Comparison of ENCODE assay signal across 1 cellular context in genomic region chr9:101028346-101029299, GRCh38.
TF ChIP-seq lines count a peak whose summit lies in the region.

Gene PLPPR1 (plus strand): TSS chr9:101028727.

TF ChIP-seq in HepG2, 621 proteins besides CTCF, POLR2A, EP300 and RAD21 (continued from another document and continues in another):
- TF ChIP-seq, protein P1, sequence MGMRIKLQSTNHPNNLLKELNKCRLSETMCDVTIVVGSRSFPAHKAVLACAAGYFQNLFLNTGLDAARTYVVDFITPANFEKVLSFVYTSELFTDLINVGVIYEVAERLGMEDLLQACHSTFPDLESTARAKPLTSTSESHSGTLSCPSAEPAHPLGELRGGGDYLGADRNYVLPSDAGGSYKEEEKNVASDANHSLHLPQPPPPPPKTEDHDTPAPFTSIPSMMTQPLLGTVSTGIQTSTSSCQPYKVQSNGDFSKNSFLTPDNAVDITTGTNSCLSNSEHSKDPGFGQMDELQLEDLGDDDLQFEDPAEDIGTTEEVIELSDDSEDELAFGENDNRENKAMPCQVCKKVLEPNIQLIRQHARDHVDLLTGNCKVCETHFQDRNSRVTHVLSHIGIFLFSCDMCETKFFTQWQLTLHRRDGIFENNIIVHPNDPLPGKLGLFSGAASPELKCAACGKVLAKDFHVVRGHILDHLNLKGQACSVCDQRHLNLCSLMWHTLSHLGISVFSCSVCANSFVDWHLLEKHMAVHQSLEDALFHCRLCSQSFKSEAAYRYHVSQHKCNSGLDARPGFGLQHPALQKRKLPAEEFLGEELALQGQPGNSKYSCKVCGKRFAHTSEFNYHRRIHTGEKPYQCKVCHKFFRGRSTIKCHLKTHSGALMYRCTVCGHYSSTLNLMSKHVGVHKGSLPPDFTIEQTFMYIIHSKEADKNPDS (CRISPR knock-in tag; IDR thresholded peaks at IDR 0.05) = no peak
- TF ChIP-seq POLR2G (IDR thresholded peaks at IDR 0.05; ENCODE audit: low read depth, low read length) = peak; percentile 77
- 0 out of 2 replicates have a peak, but pooled peaks have one; percentile 44 for TF ChIP-seq ZNF547 (CRISPR knock-in tag; IDR thresholded peaks at IDR 0.05)
- no peak for TF ChIP-seq SNRNP70 (IDR thresholded peaks at IDR 0.05; ENCODE audit: low read depth, low read length)
- TF ChIP-seq ZNF317 (CRISPR knock-in tag; IDR thresholded peaks at IDR 0.05) = no peak; the same call in 1 of the 2 replicates
- TF ChIP-seq ZNF484 (CRISPR knock-in tag; IDR thresholded peaks at IDR 0.05; ENCODE audit: borderline replicate concordance, low read depth) = no peak
- TF ChIP-seq ZNF282 (IDR thresholded peaks at IDR 0.05; ENCODE audit: partially characterized antibody) = no peak
- TF ChIP-seq ZNF136 (CRISPR knock-in tag; IDR thresholded peaks at IDR 0.05; ENCODE audit: low read depth) = peak; percentile 27; the same call in 1 of the 2 replicates
- no peak for TF ChIP-seq AKNA (CRISPR knock-in tag; IDR thresholded peaks at IDR 0.05; ENCODE audit: borderline replicate concordance)
- 0 out of 2 replicates have a peak, but pooled peaks have one; percentile 12 for TF ChIP-seq NR2C2 (CRISPR knock-in tag; IDR thresholded peaks at IDR 0.05; ENCODE audit: borderline replicate concordance)
- TF ChIP-seq DMTF1 (CRISPR knock-in tag; IDR thresholded peaks at IDR 0.05) = no peak
- TF ChIP-seq ZNF782 (CRISPR knock-in tag; IDR thresholded peaks at IDR 0.05; ENCODE audit: borderline replicate concordance) = peak; percentile 20; the same call in 1 of the 2 replicates
- no peak for TF ChIP-seq ZNF230 (CRISPR knock-in tag; IDR thresholded peaks at IDR 0.05)
- peak; percentile 55 for TF ChIP-seq ZNF574 (CRISPR knock-in tag; IDR thresholded peaks at IDR 0.05)
- no peak for TF ChIP-seq FOXA1 (IDR thresholded peaks at IDR 0.05)
- peak; percentile 70; the same call in 1 of the 2 replicates for TF ChIP-seq FOXA1 (CRISPR knock-in tag; IDR thresholded peaks at IDR 0.05)
- TF ChIP-seq HNRNPLL (IDR thresholded peaks at IDR 0.05; ENCODE audit: low read depth, low read length, poor library complexity, severe bottlenecking) = peak; percentile 63
- TF ChIP-seq ZBED4 (CRISPR knock-in tag; IDR thresholded peaks at IDR 0.05; ENCODE audit: borderline replicate concordance) = 0 out of 2 replicates have a peak, but pooled peaks have one; percentile 18
- TF ChIP-seq HOXD1 (CRISPR knock-in tag; IDR thresholded peaks at IDR 0.05) = peak; percentile 31; the same call in 1 of the 2 replicates
- TF ChIP-seq CBX5 (CRISPR knock-in tag; IDR thresholded peaks at IDR 0.05; ENCODE audit: borderline replicate concordance) = no peak
- peak; percentile 75 for TF ChIP-seq MTA1 (CRISPR knock-in tag; IDR thresholded peaks at IDR 0.05; ENCODE audit: borderline replicate concordance)
- TF ChIP-seq ZBTB43 (CRISPR knock-in tag; conservative IDR thresholded peaks at IDR 0.05) = peak; percentile 96
- TF ChIP-seq, protein P2, sequence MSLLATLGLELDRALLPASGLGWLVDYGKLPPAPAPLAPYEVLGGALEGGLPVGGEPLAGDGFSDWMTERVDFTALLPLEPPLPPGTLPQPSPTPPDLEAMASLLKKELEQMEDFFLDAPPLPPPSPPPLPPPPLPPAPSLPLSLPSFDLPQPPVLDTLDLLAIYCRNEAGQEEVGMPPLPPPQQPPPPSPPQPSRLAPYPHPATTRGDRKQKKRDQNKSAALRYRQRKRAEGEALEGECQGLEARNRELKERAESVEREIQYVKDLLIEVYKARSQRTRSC (CRISPR knock-in tag; IDR thresholded peaks at IDR 0.05; ENCODE audit: low read depth) = no peak
- TF ChIP-seq CCDC6 (CRISPR knock-in tag; IDR thresholded peaks at IDR 0.05) = peak; percentile 90; the same call in 1 of the 2 replicates
- no peak for TF ChIP-seq ZNF609 (CRISPR knock-in tag; IDR thresholded peaks at IDR 0.05; ENCODE audit: borderline replicate concordance)
- TF ChIP-seq PAWR (CRISPR knock-in tag; IDR thresholded peaks at IDR 0.05; ENCODE audit: borderline replicate concordance) = no peak
- TF ChIP-seq ZNF121 (CRISPR knock-in tag; IDR thresholded peaks at IDR 0.05) = 0 out of 2 replicates have a peak, but pooled peaks have one; percentile 33
